16 cellular contexts compared by ENCODE assay signal in genomic region chr2:128784626-128785306, GRCh38.
"Had no signal": no experiment of that assay in that cellular context is flagged by ENCODE, and none has a peak within 500 bp of the region (broad histone marks: within the 10 kb centered on the region; RNA-seq: fewer than 3 reads in every experiment).

No MANE protein-coding gene starts in this region.

- DNase-seq: activated CD4-positive, CD25-positive, alpha-beta regulatory T cell; activated naive CD4-positive, alpha-beta T cell treated with anti-CD3 and anti-CD28 coated beads, Interleukin-2, amount 50 U/mL, for 16 hours; caudate nucleus; colonic mucosa; effector memory CD4-positive, alpha-beta T cell; kidney; stimulated activated CD4-positive, alpha-beta T cell treated with anti-CD3 and anti-CD28 coated beads, Interleukin-4, amount 100 ng/mL, for 1 hour; stimulated activated CD8-positive, alpha-beta memory T cell treated with anti-CD3 and anti-CD28 coated beads, Interleukin-4, amount 100 ng/mL, for 48 hours; stimulated activated naive CD8-positive, alpha-beta T cell treated with anti-CD3 and anti-CD28 coated beads, Interleukin-15, Interleukin-2, amounts not matched to agents 100 U/mL and 50 U/mL, for 24 hours had no signal

- H3K4me3 Mint-ChIP-seq: nephron; T-helper 1 cell treated with Interleukin-12 subunit alpha and Interleukin-12 subunit beta and Interleukin-4 antibody, amounts not matched to agents 30 μg/mL and 1 μg/mL, for 36 hours had no signal

- H3K4me3 ChIP-seq: adrenal gland, colonic mucosa, gastroesophageal sphincter, upper lobe of left lung had no signal

- H3K27me3 ChIP-seq: adrenal gland, colonic mucosa, upper lobe of left lung had no signal

- H3K27ac ChIP-seq: adrenal gland, colonic mucosa, epithelial cell of prostate, gastroesophageal sphincter, upper lobe of left lung had no signal

- H3K4me1 ChIP-seq: adrenal gland, colonic mucosa, gastroesophageal sphincter, upper lobe of left lung had no signal

- ATAC-seq: gastroesophageal sphincter; SK-N-SH treated with all-trans-retinoic acid at 6 μM for 48 hours; stimulated activated naive CD8-positive, alpha-beta T cell treated with anti-CD3 and anti-CD28 coated beads, Interleukin-15, Interleukin-2, amounts not matched to agents 100 U/mL and 50 U/mL, for 24 hours had no signal

- H3K36me3 ChIP-seq: adrenal gland, colonic mucosa, gastroesophageal sphincter, upper lobe of left lung had no signal

- H3K9me3 Mint-ChIP-seq: nephron had no signal

- H3K9me3 ChIP-seq: adrenal gland, colonic mucosa, gastroesophageal sphincter, upper lobe of left lung had no signal

- H3K4me1 Mint-ChIP-seq: nephron had no signal

- H3K27ac Mint-ChIP-seq: nephron; T-helper 1 cell treated with Interleukin-12 subunit alpha and Interleukin-12 subunit beta and Interleukin-4 antibody, amounts not matched to agents 30 μg/mL and 1 μg/mL, for 36 hours had no signal
